In genomic region chr10:46558411-46559185, GRCh38 we compare ENCODE assay signal across 1 cellular context.
TF ChIP-seq lines count a peak whose summit lies in the region.

No MANE protein-coding gene starts in this region.

TF ChIP-seq in HepG2, 621 proteins besides CTCF, POLR2A, EP300 and RAD21 (continued from another document):
- TF ChIP-seq, protein P1, sequence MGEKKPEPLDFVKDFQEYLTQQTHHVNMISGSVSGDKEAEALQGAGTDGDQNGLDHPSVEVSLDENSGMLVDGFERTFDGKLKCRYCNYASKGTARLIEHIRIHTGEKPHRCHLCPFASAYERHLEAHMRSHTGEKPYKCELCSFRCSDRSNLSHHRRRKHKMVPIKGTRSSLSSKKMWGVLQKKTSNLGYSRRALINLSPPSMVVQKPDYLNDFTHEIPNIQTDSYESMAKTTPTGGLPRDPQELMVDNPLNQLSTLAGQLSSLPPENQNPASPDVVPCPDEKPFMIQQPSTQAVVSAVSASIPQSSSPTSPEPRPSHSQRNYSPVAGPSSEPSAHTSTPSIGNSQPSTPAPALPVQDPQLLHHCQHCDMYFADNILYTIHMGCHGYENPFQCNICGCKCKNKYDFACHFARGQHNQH (CRISPR knock-in tag; IDR thresholded peaks at IDR 0.05) = no peak
- TF ChIP-seq FOSL2 (CRISPR knock-in tag; IDR thresholded peaks at IDR 0.05) (0 out of 2 replicates have a peak, but pooled peaks have one; percentile 29), FOXA1 (IDR thresholded peaks at IDR 0.05) (no peak), FOXA1 (CRISPR knock-in tag; IDR thresholded peaks at IDR 0.05) (peak; percentile 63; the same call in 1 of the 2 replicates), ZNF121 (CRISPR knock-in tag; IDR thresholded peaks at IDR 0.05) (peak; percentile 62; the same call in 1 of the 2 replicates), ISL2 (CRISPR knock-in tag; IDR thresholded peaks at IDR 0.05) (no peak), DMTF1 (CRISPR knock-in tag; IDR thresholded peaks at IDR 0.05) (no peak), FIP1L1 (IDR thresholded peaks at IDR 0.05; ENCODE audit: borderline replicate concordance, insufficient read depth, low read depth, low read length) (no peak), SALL1 (CRISPR knock-in tag; IDR thresholded peaks at IDR 0.05) (no peak), AGO2 (optimal IDR thresholded peaks at IDR 0.05; ENCODE audit: low read depth, low read length) (no peak), TBX2 (CRISPR knock-in tag; IDR thresholded peaks at IDR 0.05; ENCODE audit: borderline replicate concordance) (peak; percentile 48; the same call in 1 of the 2 replicates), ZNF83 (CRISPR knock-in tag; IDR thresholded peaks at IDR 0.05; ENCODE audit: borderline replicate concordance) (no peak), TARDBP (CRISPR knock-in tag; IDR thresholded peaks at IDR 0.05) (no peak), TGIF2 (CRISPR knock-in tag; IDR thresholded peaks at IDR 0.05) (no peak), ZNF260 (CRISPR knock-in tag; IDR thresholded peaks at IDR 0.05; ENCODE audit: borderline replicate concordance, low read depth) (no peak), ZNF33B (CRISPR knock-in tag; IDR thresholded peaks at IDR 0.05) (no peak), ZSCAN25 (CRISPR knock-in tag; IDR thresholded peaks at IDR 0.05) (peak; percentile 77; the same call in 1 of the 2 replicates), ZNF563 (CRISPR knock-in tag; IDR thresholded peaks at IDR 0.05) (no peak), PRDM15 (CRISPR knock-in tag; IDR thresholded peaks at IDR 0.05) (no peak), HHEX (CRISPR knock-in tag; IDR thresholded peaks at IDR 0.05) (peak; percentile 30; the same call in 1 of the 2 replicates), STAT6 (CRISPR knock-in tag; IDR thresholded peaks at IDR 0.05; ENCODE audit: borderline replicate concordance) (no peak), ZC3H13 (CRISPR knock-in tag; IDR thresholded peaks at IDR 0.05) (no peak), ZNF629 (CRISPR knock-in tag; conservative IDR thresholded peaks at IDR 0.05) (peak; percentile 76), THAP8 (CRISPR knock-in tag; IDR thresholded peaks at IDR 0.05; ENCODE audit: borderline replicate concordance) (no peak), NCOR1 (IDR thresholded peaks at IDR 0.05; ENCODE audit: borderline replicate concordance, low read length) (no peak), ZBTB33 (CRISPR knock-in tag; IDR thresholded peaks at IDR 0.05) (no peak), ZNF282 (IDR thresholded peaks at IDR 0.05; ENCODE audit: partially characterized antibody) (no peak)
- TF ChIP-seq, protein P2, sequence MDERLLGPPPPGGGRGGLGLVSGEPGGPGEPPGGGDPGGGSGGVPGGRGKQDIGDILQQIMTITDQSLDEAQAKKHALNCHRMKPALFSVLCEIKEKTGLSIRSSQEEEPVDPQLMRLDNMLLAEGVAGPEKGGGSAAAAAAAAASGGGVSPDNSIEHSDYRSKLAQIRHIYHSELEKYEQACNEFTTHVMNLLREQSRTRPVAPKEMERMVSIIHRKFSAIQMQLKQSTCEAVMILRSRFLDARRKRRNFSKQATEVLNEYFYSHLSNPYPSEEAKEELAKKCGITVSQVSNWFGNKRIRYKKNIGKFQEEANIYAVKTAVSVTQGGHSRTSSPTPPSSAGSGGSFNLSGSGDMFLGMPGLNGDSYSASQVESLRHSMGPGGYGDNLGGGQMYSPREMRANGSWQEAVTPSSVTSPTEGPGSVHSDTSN (CRISPR knock-in tag; IDR thresholded peaks at IDR 0.05) = no peak
- TF ChIP-seq, protein P3, sequence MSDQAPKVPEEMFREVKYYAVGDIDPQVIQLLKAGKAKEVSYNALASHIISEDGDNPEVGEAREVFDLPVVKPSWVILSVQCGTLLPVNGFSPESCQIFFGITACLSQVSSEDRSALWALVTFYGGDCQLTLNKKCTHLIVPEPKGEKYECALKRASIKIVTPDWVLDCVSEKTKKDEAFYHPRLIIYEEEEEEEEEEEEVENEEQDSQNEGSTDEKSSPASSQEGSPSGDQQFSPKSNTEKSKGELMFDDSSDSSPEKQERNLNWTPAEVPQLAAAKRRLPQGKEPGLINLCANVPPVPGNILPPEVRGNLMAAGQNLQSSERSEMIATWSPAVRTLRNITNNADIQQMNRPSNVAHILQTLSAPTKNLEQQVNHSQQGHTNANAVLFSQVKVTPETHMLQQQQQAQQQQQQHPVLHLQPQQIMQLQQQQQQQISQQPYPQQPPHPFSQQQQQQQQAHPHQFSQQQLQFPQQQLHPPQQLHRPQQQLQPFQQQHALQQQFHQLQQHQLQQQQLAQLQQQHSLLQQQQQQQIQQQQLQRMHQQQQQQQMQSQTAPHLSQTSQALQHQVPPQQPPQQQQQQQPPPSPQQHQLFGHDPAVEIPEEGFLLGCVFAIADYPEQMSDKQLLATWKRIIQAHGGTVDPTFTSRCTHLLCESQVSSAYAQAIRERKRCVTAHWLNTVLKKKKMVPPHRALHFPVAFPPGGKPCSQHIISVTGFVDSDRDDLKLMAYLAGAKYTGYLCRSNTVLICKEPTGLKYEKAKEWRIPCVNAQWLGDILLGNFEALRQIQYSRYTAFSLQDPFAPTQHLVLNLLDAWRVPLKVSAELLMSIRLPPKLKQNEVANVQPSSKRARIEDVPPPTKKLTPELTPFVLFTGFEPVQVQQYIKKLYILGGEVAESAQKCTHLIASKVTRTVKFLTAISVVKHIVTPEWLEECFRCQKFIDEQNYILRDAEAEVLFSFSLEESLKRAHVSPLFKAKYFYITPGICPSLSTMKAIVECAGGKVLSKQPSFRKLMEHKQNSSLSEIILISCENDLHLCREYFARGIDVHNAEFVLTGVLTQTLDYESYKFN (CRISPR knock-in tag; conservative IDR thresholded peaks at IDR 0.05) = peak; percentile 22; the same call in 1 of the 2 replicates
- TF ChIP-seq, protein P4, sequence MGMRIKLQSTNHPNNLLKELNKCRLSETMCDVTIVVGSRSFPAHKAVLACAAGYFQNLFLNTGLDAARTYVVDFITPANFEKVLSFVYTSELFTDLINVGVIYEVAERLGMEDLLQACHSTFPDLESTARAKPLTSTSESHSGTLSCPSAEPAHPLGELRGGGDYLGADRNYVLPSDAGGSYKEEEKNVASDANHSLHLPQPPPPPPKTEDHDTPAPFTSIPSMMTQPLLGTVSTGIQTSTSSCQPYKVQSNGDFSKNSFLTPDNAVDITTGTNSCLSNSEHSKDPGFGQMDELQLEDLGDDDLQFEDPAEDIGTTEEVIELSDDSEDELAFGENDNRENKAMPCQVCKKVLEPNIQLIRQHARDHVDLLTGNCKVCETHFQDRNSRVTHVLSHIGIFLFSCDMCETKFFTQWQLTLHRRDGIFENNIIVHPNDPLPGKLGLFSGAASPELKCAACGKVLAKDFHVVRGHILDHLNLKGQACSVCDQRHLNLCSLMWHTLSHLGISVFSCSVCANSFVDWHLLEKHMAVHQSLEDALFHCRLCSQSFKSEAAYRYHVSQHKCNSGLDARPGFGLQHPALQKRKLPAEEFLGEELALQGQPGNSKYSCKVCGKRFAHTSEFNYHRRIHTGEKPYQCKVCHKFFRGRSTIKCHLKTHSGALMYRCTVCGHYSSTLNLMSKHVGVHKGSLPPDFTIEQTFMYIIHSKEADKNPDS (CRISPR knock-in tag; IDR thresholded peaks at IDR 0.05) = no peak
TF ChIP-seq in HepG2: peak in this region for 9.
